Comparison of ENCODE assay signal across 28 cellular contexts in the genomic region with DNA sequence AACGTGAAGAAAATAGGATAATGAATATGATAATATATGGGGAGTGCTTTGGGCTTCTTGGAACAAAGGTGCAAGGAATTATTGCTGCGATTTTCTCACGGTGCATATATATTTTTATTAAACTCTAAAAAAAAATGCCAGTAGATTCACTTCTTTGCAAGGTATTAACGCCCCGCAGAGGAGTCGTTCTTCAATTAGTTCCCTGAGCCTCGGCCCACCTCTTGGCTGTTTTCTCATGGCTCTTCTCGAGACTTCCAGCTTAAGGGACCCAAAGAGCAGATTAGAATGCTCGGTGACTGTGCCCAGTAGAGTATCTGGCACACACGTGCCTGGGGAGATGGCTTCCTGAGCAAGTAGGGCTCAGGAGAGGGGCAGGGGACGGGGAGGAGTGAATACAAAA.
"Had no signal": no experiment of that assay in that cellular context is flagged by ENCODE, and none has a peak within 500 bp of the region (broad histone marks: within the 10 kb centered on the region; RNA-seq: fewer than 3 reads in every experiment).

No MANE protein-coding gene starts in this region.

- DNase-seq: stimulated activated CD4-positive, alpha-beta T cell treated with anti-CD3 and anti-CD28 coated beads, Interleukin-2, amount 100 ng/mL, for 48 hours; stimulated activated CD4-positive, alpha-beta T cell treated with anti-CD3 and anti-CD28 coated beads, Interleukin-4, amount 100 ng/mL, for 1 hour; stimulated activated CD4-positive, alpha-beta T cell treated with anti-CD3 and anti-CD28 coated beads, Interleukin-4, amount 100 ng/mL, for 24 hours; stimulated activated CD4-positive, alpha-beta T cell treated with anti-CD3 and anti-CD28 coated beads, Interleukin-4, amount 100 ng/mL, for 4 hours; stimulated activated CD8-positive, alpha-beta memory T cell treated with anti-CD3 and anti-CD28 coated beads, Interleukin-4, amount 100 ng/mL, for 48 hours; stimulated activated naive B cell treated with anti-CD40 and anti-IgM and Interleukin-4, amounts not matched to agents 10 μg/mL and 1 μg/mL and 100 μg/mL, for 72 hours; stimulated activated naive CD4-positive, alpha-beta T cell; stimulated activated naive CD4-positive, alpha-beta T cell treated with Interleukin-2 at 50 U/mL for 16 hours; stimulated activated naive CD8-positive, alpha-beta T cell treated with anti-CD3 and anti-CD28 coated beads, Interleukin-15, amount 100 ng/mL, for 72 hours; stimulated activated naive CD8-positive, alpha-beta T cell treated with anti-CD3 and anti-CD28 coated beads, Interleukin-15, Interleukin-2, amounts not matched to agents 100 U/mL and 50 U/mL, for 24 hours; stomach; substantia nigra; testis; thyroid gland; tibial artery; transverse colon; trophoblast cell; upper lobe of left lung; upper lobe of right lung; uterus had no signal

- H3K9me3 Mint-ChIP-seq: stimulated activated effector memory CD8-positive, alpha-beta T cell treated with anti-CD3 and anti-CD28 coated beads, Interleukin-12 subunit alpha, Interleukin-12 subunit beta, amount 100 ng/mL, for 72 hours; stimulated activated memory B cell treated with anti-CD40 and anti-IgM and Interleukin-4, amounts not matched to agents 10 μg/mL and 1 μg/mL and 100 μg/mL, for 72 hours; stimulated activated naive B cell treated with anti-CD40 and anti-IgM and Interleukin-4, amounts not matched to agents 10 μg/mL and 1 μg/mL and 100 μg/mL, for 72 hours; stimulated activated naive CD8-positive, alpha-beta T cell treated with anti-CD3 and anti-CD28 coated beads, Interleukin-15, amount 100 ng/mL, for 72 hours; stimulated activated naive CD8-positive, alpha-beta T cell treated with anti-CD3 and anti-CD28 coated beads, Interleukin-15, Interleukin-2, amounts not matched to agents 100 ng/mL and 50 ng/mL, for 24 hours had no signal

- H3K4me3 Mint-ChIP-seq: stimulated activated effector memory CD8-positive, alpha-beta T cell treated with anti-CD3 and anti-CD28 coated beads, Interleukin-12 subunit alpha, Interleukin-12 subunit beta, amount 100 ng/mL, for 72 hours; stimulated activated memory B cell treated with anti-CD40 and anti-IgM and Interleukin-4, amounts not matched to agents 10 μg/mL and 1 μg/mL and 100 μg/mL, for 72 hours; stimulated activated naive B cell treated with anti-CD40 and anti-IgM and Interleukin-4, amounts not matched to agents 10 μg/mL and 1 μg/mL and 100 μg/mL, for 72 hours; stimulated activated naive CD8-positive, alpha-beta T cell treated with anti-CD3 and anti-CD28 coated beads, Interleukin-15, amount 100 ng/mL, for 72 hours; stimulated activated naive CD8-positive, alpha-beta T cell treated with anti-CD3 and anti-CD28 coated beads, Interleukin-15, Interleukin-2, amounts not matched to agents 100 ng/mL and 50 ng/mL, for 24 hours; type B pancreatic cell had no signal

- H3K27me3 ChIP-seq: suprapubic skin, testis, thyroid gland, tibial artery, transverse colon, upper lobe of left lung, upper lobe of right lung, uterus, vagina had no signal

- H3K27me3 Mint-ChIP-seq: stimulated activated naive CD8-positive, alpha-beta T cell treated with anti-CD3 and anti-CD28 coated beads, Interleukin-15, amount 100 ng/mL, for 72 hours; stimulated activated naive CD8-positive, alpha-beta T cell treated with anti-CD3 and anti-CD28 coated beads, Interleukin-15, Interleukin-2, amounts not matched to agents 100 ng/mL and 50 ng/mL, for 24 hours had no signal

- ATAC-seq: stimulated activated memory B cell treated with anti-CD40 and anti-IgM and Interleukin-4, amounts not matched to agents 10 μg/mL and 1 μg/mL and 100 μg/mL, for 72 hours; stimulated activated naive B cell treated with anti-CD40 and anti-IgM and Interleukin-4, amounts not matched to agents 10 μg/mL and 1 μg/mL and 100 μg/mL, for 72 hours; stimulated activated naive CD8-positive, alpha-beta T cell treated with anti-CD3 and anti-CD28 coated beads, Interleukin-15, amount 100 ng/mL, for 72 hours; stimulated activated naive CD8-positive, alpha-beta T cell treated with anti-CD3 and anti-CD28 coated beads, Interleukin-15, Interleukin-2, amounts not matched to agents 100 U/mL and 50 U/mL, for 24 hours; upper lobe of right lung had no signal

- H3K4me1 Mint-ChIP-seq: stimulated activated memory B cell treated with anti-CD40 and anti-IgM and Interleukin-4, amounts not matched to agents 10 μg/mL and 1 μg/mL and 100 μg/mL, for 72 hours had no signal

- H3K4me3 ChIP-seq: stomach, suprapubic skin, testis, thoracic aorta, thyroid gland, tibial artery, tibial nerve, transverse colon, upper lobe of left lung, upper lobe of right lung, uterus, vagina had no signal

- H3K36me3 ChIP-seq: stomach, suprapubic skin, thoracic aorta, thyroid gland, tibial artery, tibial nerve, transverse colon, upper lobe of left lung, upper lobe of right lung, uterus, vagina had no signal

- H3K36me3 Mint-ChIP-seq: stimulated activated effector memory CD8-positive, alpha-beta T cell treated with anti-CD3 and anti-CD28 coated beads, Interleukin-12 subunit alpha, Interleukin-12 subunit beta, amount 100 ng/mL, for 72 hours; stimulated activated memory B cell treated with anti-CD40 and anti-IgM and Interleukin-4, amounts not matched to agents 10 μg/mL and 1 μg/mL and 100 μg/mL, for 72 hours; type B pancreatic cell had no signal

- H3K4me1 ChIP-seq: stomach, suprapubic skin, testis, thyroid gland, tibial artery, tibial nerve, transverse colon, upper lobe of left lung, upper lobe of right lung, uterus, vagina had no signal

- H3K27ac ChIP-seq: stomach, suprapubic skin, testis, thoracic aorta, thyroid gland, tibial artery, tibial nerve, transverse colon, upper lobe of left lung, upper lobe of right lung, uterus, vagina had no signal

- H3K27ac Mint-ChIP-seq: stimulated activated effector memory CD8-positive, alpha-beta T cell treated with anti-CD3 and anti-CD28 coated beads, Interleukin-12 subunit alpha, Interleukin-12 subunit beta, amount 100 ng/mL, for 72 hours; stimulated activated memory B cell treated with anti-CD40 and anti-IgM and Interleukin-4, amounts not matched to agents 10 μg/mL and 1 μg/mL and 100 μg/mL, for 72 hours; stimulated activated naive B cell treated with anti-CD40 and anti-IgM and Interleukin-4, amounts not matched to agents 10 μg/mL and 1 μg/mL and 100 μg/mL, for 72 hours; stimulated activated naive CD8-positive, alpha-beta T cell treated with anti-CD3 and anti-CD28 coated beads, Interleukin-15, Interleukin-2, amounts not matched to agents 100 ng/mL and 50 ng/mL, for 24 hours; type B pancreatic cell had no signal
